Comparison of ENCODE assay signal across 8 cellular contexts in genomic region chr2:101223814-101224231, GRCh38. TPM values are rescaled to one million over a fixed set of nuclear protein-coding genes. Genes with fewer than 3 reads are reported as not detected.
DNase-seq lines count a peak whose midpoint lies in the region; ATAC-seq and TF ChIP-seq lines count a peak whose summit lies in the region.

No MANE protein-coding gene starts in this region.

- BruUV-seq in Calu3 (replicated peaks; lab: Mats Ljungman, UMichigan): no TSS peak

- H3K79me2 ChIP-seq in osteoblast (ENCODE audit: insufficient read depth, low read length): no peaks in the 10 kb centered on the region

- no peaks in the 10 kb centered on the region for H3K27me3 ChIP-seq in osteoblast (ENCODE audit: insufficient read depth, low read length)

- TF ChIP-seq CTCF in osteoblast (IDR thresholded peaks at IDR 0.05; ENCODE audit: extremely low read depth, low read depth, low read length) (no peak), HFFc6 (IDR thresholded peaks at IDR 0.05) (no peak), Calu3 (IDR thresholded peaks at IDR 0.05; ENCODE audit: unreplicated experiment) (no peak)

- peak overlapping the region; percentile 13 for H3K4me3 ChIP-seq in osteoblast (ENCODE audit: insufficient read depth, low read length)

- no peaks in the 10 kb centered on the region for H4K20me1 ChIP-seq in osteoblast (ENCODE audit: insufficient read depth, low read length)

- peak; percentile 51 for DNase-seq in GM04503 (ENCODE audit: low read depth)
- peak; percentile 51 for DNase-seq in LHCN-M2 (ENCODE audit: low read depth)
- peak; percentile 72 for DNase-seq in activated CD4-positive, alpha-beta memory T cell treated with anti-CD3 and anti-CD28 coated beads, Interleukin-2, amount 10 ng/mL, durations not matched to agents 7 days and 5 days
- peak; percentile 66 for DNase-seq in osteoblast (ENCODE audit: insufficient read length, low spot score, missing footprints)
- DNase-seq in DMS 273 (lab: John Stamatoyannopoulos, UW; ENCODE audit: unreplicated experiment): no peak
- DNase-seq in HFFc6: no peak
- no peak for DNase-seq in Calu3

- peak; percentile 95 for ATAC-seq in GM21717 (IDR thresholded peaks at IDR 0.05; ENCODE audit: unreplicated experiment)

- H3K36me3 Mint-ChIP-seq in activated CD4-positive, alpha-beta memory T cell treated with anti-CD3 and anti-CD28 coated beads, Interleukin-2, amount 10 ng/mL, durations not matched to agents 7 days and 5 days (ENCODE audit: low read depth): peaks cover 18% of the 10 kb centered on the region
- H3K36me3 Mint-ChIP-seq in HFFc6 (ENCODE audit: low read depth): no peaks in the 10 kb centered on the region
- H3K36me3 Mint-ChIP-seq in Calu3 (ENCODE audit: insufficient read depth, unreplicated experiment): no peaks in the 10 kb centered on the region

- H3K4me1 Mint-ChIP-seq in activated CD4-positive, alpha-beta memory T cell treated with anti-CD3 and anti-CD28 coated beads, Interleukin-2, amount 10 ng/mL, durations not matched to agents 7 days and 5 days: peaks cover 22% of the 10 kb centered on the region
- H3K4me1 Mint-ChIP-seq in HFFc6 (ENCODE audit: low read depth): no peaks in the 10 kb centered on the region; the same call in 1 of the 2 replicates
- H3K4me1 Mint-ChIP-seq in Calu3 (ENCODE audit: low read depth, unreplicated experiment): no peaks in the 10 kb centered on the region

- H3K9me3 Mint-ChIP-seq in activated CD4-positive, alpha-beta memory T cell treated with anti-CD3 and anti-CD28 coated beads, Interleukin-2, amount 10 ng/mL, durations not matched to agents 7 days and 5 days: peaks cover 22% of the 10 kb centered on the region
- H3K9me3 Mint-ChIP-seq in HFFc6 (no peaks in the 10 kb centered on the region), Calu3 (ENCODE audit: low read depth, unreplicated experiment) (no peaks in the 10 kb centered on the region)

- H3K4me1 ChIP-seq in osteoblast (ENCODE audit: insufficient read depth, low read length): no peaks in the 10 kb centered on the region

- no peaks in the 10 kb centered on the region for H3K9me3 ChIP-seq in osteoblast (ENCODE audit: low read depth, low read length)

- H2AFZ ChIP-seq in osteoblast (ENCODE audit: low read length): peak overlapping the region; percentile 68

- no peak overlapping the region for H3K27ac ChIP-seq in osteoblast (ENCODE audit: low read depth, low read length)

- H3K27ac Mint-ChIP-seq in activated CD4-positive, alpha-beta memory T cell treated with anti-CD3 and anti-CD28 coated beads, Interleukin-2, amount 10 ng/mL, durations not matched to agents 7 days and 5 days: peak overlapping the region; percentile 66
- H3K27ac Mint-ChIP-seq in HFFc6 (no peak overlapping the region), Calu3 (ENCODE audit: unreplicated experiment) (no peak overlapping the region)

- intact Hi-C loops in Calu3 (cut with micrococcal nuclease; ENCODE audit: unreplicated experiment): no loop called here

- no peaks in the 10 kb centered on the region for H3K27me3 Mint-ChIP-seq in activated CD4-positive, alpha-beta memory T cell treated with anti-CD3 and anti-CD28 coated beads, Interleukin-2, amount 10 ng/mL, durations not matched to agents 7 days and 5 days
- H3K27me3 Mint-ChIP-seq in HFFc6 (ENCODE audit: insufficient read depth): no peaks in the 10 kb centered on the region; the same call in none of the 2 replicates
- H3K27me3 Mint-ChIP-seq in Calu3 (ENCODE audit: unreplicated experiment): no peaks in the 10 kb centered on the region

- CTCF ChIA-PET in activated CD4-positive, alpha-beta memory T cell treated with anti-CD3 and anti-CD28 coated beads, Interleukin-2, amount 10 ng/mL, durations not matched to agents 7 days and 5 days (lab: Charles Lee): interaction anchor here (0.6 to 1.6 kb wide), 9 partner anchors 9 to 347 kb away, joined by 3 to 7 read pairs (median 3); no protein-coding TSS in a partner anchor
- CTCF ChIA-PET in Calu3 (lab: Charles Lee): no interaction called here

- no peaks in the 10 kb centered on the region for H3K36me3 ChIP-seq in osteoblast (ENCODE audit: insufficient read depth, low read length)

- POLR2A ChIA-PET in activated CD4-positive, alpha-beta memory T cell treated with anti-CD3 and anti-CD28 coated beads, Interleukin-2, amount 10 ng/mL, durations not matched to agents 7 days and 5 days (lab: Charles Lee): interaction anchor here (1.0 to 2.4 kb wide), 7 partner anchors 9 to 251 kb away, joined by 3 to 17 read pairs (median 4); partner anchors contain the start of genes CNOT11, RFX8 and RNF149

- H3K4me3 Mint-ChIP-seq in activated CD4-positive, alpha-beta memory T cell treated with anti-CD3 and anti-CD28 coated beads, Interleukin-2, amount 10 ng/mL, durations not matched to agents 7 days and 5 days: no peak overlapping the region
- H3K4me3 Mint-ChIP-seq in HFFc6 (no peak overlapping the region), Calu3 (ENCODE audit: low read depth, unreplicated experiment) (no peak overlapping the region)

- peak overlapping the region; percentile 67 for H3K4me2 ChIP-seq in osteoblast (ENCODE audit: insufficient read depth, low read length)

RNA-seq across cellular contexts. Expression of gene CNOT11, which starts 28.9 kb away (rescaled TPM):
- total RNA-seq in LHCN-M2 (2014; rRNA removed) (46.9 and 53.1 TPM in 2 replicates), osteoblast (43.4 and 45.1 TPM in 2 replicates), Calu3 (2022) (67.7 and 74.5 TPM in 2 replicates)
- polyA plus RNA-seq in LHCN-M2 (2012): 18.5 TPM
- 10 to 100 TPM; 60.3 to 65.9 TPM for total RNA-seq in activated CD4-positive, alpha-beta memory T cell treated with anti-CD3 and anti-CD28 coated beads, Interleukin-2, amount 10 ng/mL, durations not matched to agents 7 days and 5 days
- 10 to 100 TPM; 38.1 to 53.8 (median 43.0) TPM for total RNA-seq in HFFc6 (2021; fragmentation: NEBNext Ultra II Directional; extraction: Animal tissue kit (Norgen Biotek cat#: 25700))

Comparison
In these comparisons a context has a peak if more than half of its experiments do, and no peak if none do; other contexts are left out.
1. DNase-seq: peak in GM04503 (single experiment), LHCN-M2 (single experiment), activated CD4-positive, alpha-beta memory T cell treated with anti-CD3 and anti-CD28 coated beads, Interleukin-2, amount 10 ng/mL, durations not matched to agents 7 days and 5 days (single experiment) and osteoblast (single experiment); none in DMS 273 (single experiment), HFFc6 (single experiment) and Calu3 (single experiment).